ENCODE assay signal across 16 cellular contexts in genomic region chr11:68049509-68050370, GRCh38. TPM values are rescaled to one million over a fixed set of nuclear protein-coding genes. Genes with fewer than 3 reads are reported as not detected.
DNase-seq lines count a peak whose midpoint lies in the region; ATAC-seq, FAIRE-seq and TF ChIP-seq lines count a peak whose summit lies in the region.
"Had no signal": no experiment of that assay in that cellular context is flagged by ENCODE, and none has a peak within 500 bp of the region (broad histone marks: within the 10 kb centered on the region; RNA-seq: fewer than 3 reads in every experiment).

No MANE protein-coding gene starts in this region.

- no peak for FAIRE-seq in D721Med (lab: Jason Lieb, UNC)
- FAIRE-seq: GM18507, GM19239 had no signal

- DNase-seq in D721Med (ENCODE audit: insufficient read length, low spot score) (peak; percentile 12), M059J (ENCODE audit: low read depth) (peak; percentile 57), iris pigment epithelial cell (ENCODE audit: low read depth) (peak; percentile 43), NCI-H2029 (lab: John Stamatoyannopoulos, UW) (no peak)
- DNase-seq: Calu3, colonic mucosa, GF-D8, glutamatergic neuron, NCI-H1417 treated with DMSO at 0.1 percent for 48 hours, retina, T-helper 17 cell had no signal

- no peak for ATAC-seq in HG03457 (IDR thresholded peaks at IDR 0.05; ENCODE audit: unreplicated experiment)
- ATAC-seq in HG02885 (IDR thresholded peaks at IDR 0.05; ENCODE audit: poor library complexity, unreplicated experiment): no peak
- ATAC-seq: activated CD4-positive, CD25-positive, alpha-beta regulatory T cell treated with anti-CD3 and anti-CD28 coated beads, Interleukin-2, amount 50 U/mL, for 24 hours; T-helper 17 cell had no signal

- TF ChIP-seq CTCF in D721Med (IDR thresholded peaks at IDR 0.05; ENCODE audit: insufficient read depth, missing control alignments): no peak

RNA-seq across cellular contexts. Expression of gene TCIRG1, which starts 10.9 kb away (rescaled TPM):
- total RNA-seq in M059J (2014; rRNA removed; shearing (Covaris generic)): 29.0 and 33.9 TPM in 2 replicates

RNA-seq across cellular contexts. Expression of gene NDUFS8, which starts 19.3 kb away (rescaled TPM):
- total RNA-seq in M059J (2014; rRNA removed; shearing (Covaris generic)): 290 and 295 TPM in 2 replicates

RNA-seq across cellular contexts. Expression of gene ALDH3B1, which starts 39.6 kb away (rescaled TPM):
- 11.0 and 16.8 TPM in 2 replicates for total RNA-seq in M059J (2014; rRNA removed; shearing (Covaris generic))

RNA-seq across cellular contexts. Expression of gene UNC93B1, which starts 45.8 kb away (rescaled TPM):
- 56.3 and 75.4 TPM in 2 replicates for total RNA-seq in M059J (2014; rRNA removed; shearing (Covaris generic))
